ENCODE assay signal across 15 cellular contexts in the genomic region with DNA sequence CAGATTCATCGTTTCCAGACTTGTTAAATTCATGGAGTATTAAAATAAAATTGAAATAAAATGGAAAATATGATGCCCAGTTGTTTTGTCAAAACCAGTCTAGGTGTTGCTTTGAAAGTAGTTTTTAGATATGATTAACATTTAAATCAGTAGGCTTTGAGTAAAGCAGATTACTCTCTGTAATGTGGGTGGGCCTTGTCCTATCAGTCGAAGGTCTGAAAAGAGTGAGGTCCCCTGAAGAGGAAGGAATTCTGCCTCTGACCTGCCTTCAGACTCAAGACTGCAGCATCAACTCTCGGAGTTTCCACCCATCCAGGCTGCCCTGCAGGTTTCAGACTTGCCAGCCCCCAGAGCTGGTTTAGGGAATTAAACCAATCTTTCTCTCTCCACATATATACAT. TPM values are rescaled to one million over a fixed set of nuclear protein-coding genes. Genes with fewer than 3 reads are reported as not detected.
DNase-seq lines count a peak whose midpoint lies in the region; FAIRE-seq and TF ChIP-seq lines count a peak whose summit lies in the region.
"Had no signal": no experiment of that assay in that cellular context is flagged by ENCODE, and none has a peak within 500 bp of the region (broad histone marks: within the 10 kb centered on the region; RNA-seq: fewer than 3 reads in every experiment).

No MANE protein-coding gene starts in this region.

- H3K27me3 ChIP-seq in HL-60 (ENCODE audit: insufficient read depth, poor library complexity, severe bottlenecking) (no peaks in the 10 kb centered on the region), neutrophil (no peaks in the 10 kb centered on the region), dorsolateral prefrontal cortex (no peaks in the 10 kb centered on the region)
- H3K27me3 ChIP-seq: ovary had no signal

- H3K9me3 Mint-ChIP-seq in activated CD4-positive, alpha-beta T cell treated with anti-CD3 and anti-CD28 coated beads, Interleukin-2, amount 10 ng/mL, durations not matched to agents 7 days and 5 days = peaks cover 18% of the 10 kb centered on the region
- peaks cover 3% of the 10 kb centered on the region for H3K9me3 Mint-ChIP-seq in activated T-helper 1 cell treated with anti-CD3 and anti-CD28 coated beads, Interleukin-12 subunit alpha, Interleukin-12 subunit beta, Interleukin-2, Interleukin-4 antibody, amounts not matched to agents 30 ng/mL and 10 ng/mL and 1 ng/mL, durations not matched to agents 14 hours and 24 hours and 36 hours

- no peak overlapping the region for H3K4me3 ChIP-seq in HL-60 (replicated peaks; ENCODE audit: insufficient read depth, low read length)
- H3K4me3 ChIP-seq in neutrophil (ENCODE audit: low read depth in 1 of 2, low read length in 1 of 2) = peak overlapping the region; percentile 51 to 53
- H3K4me3 ChIP-seq in dorsolateral prefrontal cortex = no peak overlapping the region
- H3K4me3 ChIP-seq: A549, ovary had no signal

- intact Hi-C loops in activated T-helper 1 cell treated with anti-CD3 and anti-CD28 coated beads, Interleukin-12 subunit alpha, Interleukin-12 subunit beta, Interleukin-2, Interleukin-4 antibody, amounts not matched to agents 30 ng/mL and 10 ng/mL and 1 ng/mL, durations not matched to agents 14 hours and 24 hours and 36 hours (cut with micrococcal nuclease) = loop anchor here (5.0 kb wide), 1 partner anchor 469 kb away; no protein-coding TSS in a partner anchor
- intact Hi-C loops in dorsolateral prefrontal cortex (cut with DNase I) = no loop called here

- peaks cover 67% of the 10 kb centered on the region for H3K36me3 Mint-ChIP-seq in activated CD4-positive, alpha-beta T cell treated with anti-CD3 and anti-CD28 coated beads, Interleukin-2, amount 10 ng/mL, durations not matched to agents 7 days and 5 days (ENCODE audit: low read depth)
- H3K36me3 Mint-ChIP-seq in activated T-helper 1 cell treated with anti-CD3 and anti-CD28 coated beads, Interleukin-12 subunit alpha, Interleukin-12 subunit beta, Interleukin-2, Interleukin-4 antibody, amounts not matched to agents 30 ng/mL and 10 ng/mL and 1 ng/mL, durations not matched to agents 14 hours and 24 hours and 36 hours (ENCODE audit: low read depth) = peaks cover 48% of the 10 kb centered on the region

- no peaks in the 10 kb centered on the region for H3K27me3 Mint-ChIP-seq in activated CD4-positive, alpha-beta T cell treated with anti-CD3 and anti-CD28 coated beads, Interleukin-2, amount 10 ng/mL, durations not matched to agents 7 days and 5 days
- H3K27me3 Mint-ChIP-seq in activated T-helper 1 cell treated with anti-CD3 and anti-CD28 coated beads, Interleukin-12 subunit alpha, Interleukin-12 subunit beta, Interleukin-2, Interleukin-4 antibody, amounts not matched to agents 30 ng/mL and 10 ng/mL and 1 ng/mL, durations not matched to agents 14 hours and 24 hours and 36 hours (ENCODE audit: insufficient read depth) = no peaks in the 10 kb centered on the region

- no peaks in the 10 kb centered on the region for H3K9me3 ChIP-seq in neutrophil
- H3K9me3 ChIP-seq: A549, ovary had no signal

- POLR2A ChIA-PET in activated CD4-positive, alpha-beta T cell treated with anti-CD3 and anti-CD28 coated beads, Interleukin-2, amount 10 ng/mL, durations not matched to agents 7 days and 5 days (lab: Charles Lee) = no interaction called here

- CTCF ChIA-PET in activated CD4-positive, alpha-beta T cell treated with anti-CD3 and anti-CD28 coated beads, Interleukin-2, amount 10 ng/mL, durations not matched to agents 7 days and 5 days (lab: Charles Lee) = interaction anchor here (0.7 to 2.1 kb wide), 3 partner anchors 12 to 37 kb away, joined by 3 to 8 read pairs (median 3); a partner anchor contains a TSS

- H3K27ac Mint-ChIP-seq in activated CD4-positive, alpha-beta T cell treated with anti-CD3 and anti-CD28 coated beads, Interleukin-2, amount 10 ng/mL, durations not matched to agents 7 days and 5 days = peak overlapping the region; percentile 97
- H3K27ac Mint-ChIP-seq in activated T-helper 1 cell treated with anti-CD3 and anti-CD28 coated beads, Interleukin-12 subunit alpha, Interleukin-12 subunit beta, Interleukin-2, Interleukin-4 antibody, amounts not matched to agents 30 ng/mL and 10 ng/mL and 1 ng/mL, durations not matched to agents 14 hours and 24 hours and 36 hours = peak overlapping the region; percentile 84
- H3K27ac Mint-ChIP-seq: type B pancreatic cell had no signal

- peaks cover 94% of the 10 kb centered on the region in 2 experiments for H3K4me1 ChIP-seq in neutrophil (ENCODE audit: control insufficient read depth in 1 of 2, insufficient read depth in 1 of 2, low read depth in 1 of 2, low read length in 1 of 2)
- H3K4me1 ChIP-seq: A549 had no signal

- H3K4me3 Mint-ChIP-seq in activated CD4-positive, alpha-beta T cell treated with anti-CD3 and anti-CD28 coated beads, Interleukin-2, amount 10 ng/mL, durations not matched to agents 7 days and 5 days = no peak overlapping the region
- peak overlapping the region; percentile 35 for H3K4me3 Mint-ChIP-seq in activated T-helper 1 cell treated with anti-CD3 and anti-CD28 coated beads, Interleukin-12 subunit alpha, Interleukin-12 subunit beta, Interleukin-2, Interleukin-4 antibody, amounts not matched to agents 30 ng/mL and 10 ng/mL and 1 ng/mL, durations not matched to agents 14 hours and 24 hours and 36 hours
- H3K4me3 Mint-ChIP-seq: type B pancreatic cell had no signal

- FAIRE-seq in GM19239 (lab: Jason Lieb, UNC) = no peak
- FAIRE-seq: A549, H1 had no signal

- peak overlapping the region; percentile 78 for H3K27ac ChIP-seq in HL-60 (replicated peaks)
- H3K27ac ChIP-seq in neutrophil = peak overlapping the region; percentile 91
- H3K27ac ChIP-seq in dorsolateral prefrontal cortex = no peak overlapping the region
- no peak overlapping the region for H3K27ac ChIP-seq in substantia nigra (ENCODE audit: low read depth, low read length, poor library complexity, severe bottlenecking)
- H3K27ac ChIP-seq: A549, ovary had no signal

- no peak for TF ChIP-seq CTCF in HL-60 (IDR thresholded peaks at IDR 0.05; ENCODE audit: insufficient read depth, low read length)
- no peak for TF ChIP-seq CTCF in neutrophil (IDR thresholded peaks at IDR 0.05)
- TF ChIP-seq CTCF in dorsolateral prefrontal cortex (IDR thresholded peaks at IDR 0.05 in 54 of 56, conservative IDR thresholded peaks at IDR 0.05 in 2 of 56; ENCODE audit: low read depth in 1 of 56, partially characterized antibody in 56 of 56) = no peak

- peaks cover 90% of the 10 kb centered on the region for H3K4me1 Mint-ChIP-seq in activated CD4-positive, alpha-beta T cell treated with anti-CD3 and anti-CD28 coated beads, Interleukin-2, amount 10 ng/mL, durations not matched to agents 7 days and 5 days
- peaks cover 92% of the 10 kb centered on the region for H3K4me1 Mint-ChIP-seq in activated T-helper 1 cell treated with anti-CD3 and anti-CD28 coated beads, Interleukin-12 subunit alpha, Interleukin-12 subunit beta, Interleukin-2, Interleukin-4 antibody, amounts not matched to agents 30 ng/mL and 10 ng/mL and 1 ng/mL, durations not matched to agents 14 hours and 24 hours and 36 hours (ENCODE audit: low read depth)

- DNase-seq in activated CD4-positive, alpha-beta T cell treated with anti-CD3 and anti-CD28 coated beads, Interleukin-2, amount 10 ng/mL, durations not matched to agents 7 days and 5 days = no peak
- no peak for DNase-seq in activated CD4-positive, alpha-beta T cell treated with anti-CD3 and anti-CD28 coated beads, Interleukin-2, amount 50 U/mL, for 1 hour
- DNase-seq in HL-60 (ENCODE audit: low read depth in 1 of 2, low spot score in 1 of 2) = no peak
- DNase-seq in activated T-helper 1 cell treated with anti-CD3 and anti-CD28 coated beads, Interleukin-12 subunit alpha, Interleukin-12 subunit beta, Interleukin-2, Interleukin-4 antibody, amounts not matched to agents 30 ng/mL and 10 ng/mL and 1 ng/mL, durations not matched to agents 14 hours and 24 hours and 36 hours (ENCODE audit: low spot score) = no peak
- DNase-seq in dorsolateral prefrontal cortex = no peak
- DNase-seq in GM19239 (ENCODE audit: insufficient read length, low spot score) = no peak
- DNase-seq in substantia nigra (lab: John Stamatoyannopoulos, UW) = no peak
- DNase-seq: anterior cingulate cortex, NCI-H1105, NCI-H82, ovary had no signal

- no peaks in the 10 kb centered on the region for H3K36me3 ChIP-seq in neutrophil
- H3K36me3 ChIP-seq: ovary had no signal

RNA-seq across cellular contexts. Expression of a gene that starts 36.2 kb away (rescaled TPM):
- 10 to 100 TPM; 41.5 to 56.3 TPM for total RNA-seq in activated CD4-positive, alpha-beta T cell treated with anti-CD3 and anti-CD28 coated beads, Interleukin-2, amount 10 ng/mL, durations not matched to agents 7 days and 5 days
- total RNA-seq in activated T-helper 1 cell treated with anti-CD3 and anti-CD28 coated beads, Interleukin-12 subunit alpha, Interleukin-12 subunit beta, Interleukin-2, Interleukin-4 antibody, amounts not matched to agents 30 ng/mL and 10 ng/mL and 1 ng/mL, durations not matched to agents 14 hours and 24 hours and 36 hours = 45.4 and 49.2 TPM in 2 replicates
- 100 to 1,000 TPM in 1 of 120 experiments, 10 to 100 TPM in 111, 1 to 10 TPM in 8; 7.1 to 113 (median 28.7) TPM for total RNA-seq in dorsolateral prefrontal cortex

Comparison
In these comparisons a context has a peak if more than half of its experiments do, and no peak if none do; other contexts are left out.
1. H3K27ac ChIP-seq: peak in HL-60 (single experiment) and neutrophil (single experiment); none in dorsolateral prefrontal cortex (0 of 59) and substantia nigra (single experiment).
2. H3K4me3 ChIP-seq: peak in neutrophil (2 of 2); none in HL-60 (single experiment) and dorsolateral prefrontal cortex (0 of 59).